11 cellular contexts compared by ENCODE assay signal in the genomic region with DNA sequence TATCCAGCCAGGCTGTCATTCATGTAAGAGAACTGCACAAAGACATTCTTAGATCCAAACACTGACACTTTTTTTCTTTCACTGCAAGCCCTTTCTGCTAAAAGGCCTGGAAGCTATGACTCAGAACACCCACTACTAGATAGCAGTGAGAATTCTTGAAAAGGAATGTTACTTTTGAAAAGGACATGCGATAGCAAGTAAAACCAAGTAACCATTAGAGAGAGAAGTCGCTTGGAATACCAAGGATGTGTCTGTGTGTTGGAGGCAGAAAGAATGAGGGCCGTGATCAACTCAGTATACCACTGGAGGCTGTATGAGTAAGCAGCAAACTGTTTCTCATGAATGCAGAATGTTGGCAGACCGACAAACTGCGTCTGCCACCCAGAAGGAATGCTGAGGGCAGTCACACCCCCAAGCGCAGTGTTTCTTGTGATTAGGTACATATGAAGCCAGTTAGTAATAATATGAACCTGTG.
DNase-seq lines count a peak whose midpoint lies in the region; ATAC-seq lines count a peak whose summit lies in the region.
"Had no signal": no experiment of that assay in that cellular context is flagged by ENCODE, and none has a peak within 500 bp of the region (broad histone marks: within the 10 kb centered on the region; RNA-seq: fewer than 3 reads in every experiment).

No MANE protein-coding gene starts in this region.

- no peaks in the 10 kb centered on the region for H3K27me3 ChIP-seq in NT2/D1 (ENCODE audit: insufficient read depth, insufficient read length)

- H3K9ac ChIP-seq in NT2/D1 (ENCODE audit: insufficient read length, low read depth), result no peak overlapping the region

- no peaks in the 10 kb centered on the region for H3K36me3 ChIP-seq in NT2/D1 (ENCODE audit: insufficient read depth, insufficient read length, low read length)

- H3K9me3 ChIP-seq in NT2/D1 (ENCODE audit: insufficient read depth, low read length), result no peaks in the 10 kb centered on the region

- H3K4me3 ChIP-seq in NT2/D1 (ENCODE audit: insufficient read length, low read depth), result no peak overlapping the region

- ATAC-seq in left lobe of liver, result no peak
- ATAC-seq: natural killer cell treated with Interleukin-12 subunit alpha and Interleukin-12 subunit beta and Interleukin-15 and Interleukin-18, amount 100 ng/mL, for 72 hours had no signal

- peak; percentile 82 for DNase-seq in AG08395 (ENCODE audit: low spot score)
- peak; percentile 13 for DNase-seq in NT2/D1 (ENCODE audit: low read depth, low spot score)
- DNase-seq in fibroblast of gingiva (ENCODE audit: low read depth), result peak; percentile 59
- peak; percentile 23 for DNase-seq in occipital lobe (lab: John Stamatoyannopoulos, UW)
- DNase-seq in NCI-H82 treated with DMSO at 0.1 percent for 48 hours (lab: John Stamatoyannopoulos, UW; ENCODE audit: unreplicated experiment), result no peak
- DNase-seq in activated naive CD4-positive, alpha-beta T cell (lab: John Stamatoyannopoulos, UW), result no peak
- DNase-seq in activated CD4-positive, alpha-beta T cell treated with anti-CD3 and anti-CD28 coated beads, Interleukin-2, amount 50 U/mL, for 48 hours, result no peak
- no peak for DNase-seq in left lobe of liver (ENCODE audit: low spot score)
- DNase-seq: activated CD4-positive, alpha-beta T cell treated with anti-CD3 and anti-CD28 coated beads, Interleukin-2, amount 50 U/mL, for 1 hour; SHP77 treated with DMSO at 0.1 percent for 48 hours had no signal

- no peaks in the 10 kb centered on the region for H3K4me1 ChIP-seq in NT2/D1 (ENCODE audit: insufficient read depth, insufficient read length)

Comparison
In these comparisons a context has a peak if more than half of its experiments do, and no peak if none do; other contexts are left out.
1. DNase-seq: peak in AG08395 (single experiment), NT2/D1 (single experiment), fibroblast of gingiva (single experiment) and occipital lobe (single experiment); none in NCI-H82 treated with DMSO at 0.1 percent for 48 hours (single experiment), activated naive CD4-positive, alpha-beta T cell (0 of 4), activated CD4-positive, alpha-beta T cell treated with anti-CD3 and anti-CD28 coated beads, Interleukin-2, amount 50 U/mL, for 48 hours (0 of 2) and left lobe of liver (single experiment).